ENCODE assay signal across 16 cellular contexts in the genomic region with DNA sequence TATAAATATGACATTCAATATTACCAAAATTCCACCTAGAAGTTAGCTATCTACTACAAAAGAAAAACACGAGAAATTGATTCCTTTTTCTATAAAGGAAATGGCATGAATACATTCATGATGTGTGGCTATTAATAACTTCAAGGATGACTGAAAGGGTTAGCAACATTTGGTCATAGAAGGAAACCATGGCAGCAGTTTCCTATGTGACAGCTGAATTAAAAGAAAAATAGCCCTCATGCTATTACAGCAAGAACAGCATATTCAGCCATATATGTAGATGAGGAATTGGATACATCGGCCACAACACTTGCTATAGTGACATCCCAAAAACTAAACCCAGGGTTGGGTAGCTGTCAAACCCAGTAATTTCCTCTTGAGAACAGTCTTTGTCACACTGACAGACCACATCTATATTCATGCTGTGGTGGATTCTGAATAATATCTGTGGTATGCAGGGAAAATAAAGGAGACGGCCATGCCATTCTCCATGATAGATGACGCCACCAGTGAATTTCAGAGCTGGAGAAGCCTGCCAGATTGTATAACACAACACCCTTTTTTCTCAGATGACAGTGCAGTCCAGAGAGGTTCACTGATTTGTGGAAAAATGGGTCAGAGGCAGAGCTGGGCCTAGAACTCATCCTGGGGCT. TPM values are rescaled to one million over a fixed set of nuclear protein-coding genes. Genes with fewer than 3 reads are reported as not detected.
DNase-seq lines count a peak whose midpoint lies in the region; ATAC-seq and TF ChIP-seq lines count a peak whose summit lies in the region.
"Had no signal": no experiment of that assay in that cellular context is flagged by ENCODE, and none has a peak within 500 bp of the region (broad histone marks: within the 10 kb centered on the region; RNA-seq: fewer than 3 reads in every experiment).

No MANE protein-coding gene starts in this region.

- H3K4me3 ChIP-seq in epithelial cell of esophagus (ENCODE audit: low read length) = no peak overlapping the region
- H3K4me3 ChIP-seq: thoracic aorta had no signal

- H3K36me3 Mint-ChIP-seq in type B pancreatic cell (peaks cover 8% of the 10 kb centered on the region), nephron progenitor cell (ENCODE audit: low read depth) (peaks cover 11% of the 10 kb centered on the region), T-cell (peaks cover 7% of the 10 kb centered on the region)
- H3K36me3 Mint-ChIP-seq: activated CD4-positive, alpha-beta memory T cell treated with anti-CD3 and anti-CD28 coated beads for 36 hours; activated naive CD4-positive, alpha-beta T cell treated with anti-CD3 and anti-CD28 coated beads, Interleukin-2, amount 50 U/mL, for 24 hours had no signal

- H3K4me3 Mint-ChIP-seq in type B pancreatic cell (no peak overlapping the region), nephron progenitor cell (no peak overlapping the region), T-cell (no peak overlapping the region)
- H3K4me3 Mint-ChIP-seq: activated CD4-positive, alpha-beta memory T cell treated with anti-CD3 and anti-CD28 coated beads for 36 hours; activated naive CD4-positive, alpha-beta T cell treated with anti-CD3 and anti-CD28 coated beads, Interleukin-2, amount 50 U/mL, for 24 hours had no signal

- in situ Hi-C loops in Caki2 (cut with HindIII; ENCODE audit: low pct_unique_long_range_greater_than_20kb, low sequenced_read_pairs) = no loop called here

- no peak for TF ChIP-seq CTCF in RWPE1 (conservative IDR thresholded peaks at IDR 0.05; ENCODE audit: low read depth)
- no peak for TF ChIP-seq CTCF in epithelial cell of esophagus (IDR thresholded peaks at IDR 0.05; ENCODE audit: insufficient read depth, low read depth, low read length, missing control alignments)
- no peak for TF ChIP-seq CTCF in type B pancreatic cell (conservative IDR thresholded peaks at IDR 0.05)
- no peak for TF ChIP-seq CTCF in nephron progenitor cell (IDR thresholded peaks at IDR 0.05)

- ATAC-seq in T-cell (replicated peaks in 1 of 4) = no peak
- ATAC-seq: left colon had no signal

- POLR2A ChIA-PET in RWPE1 (lab: Yijun Ruan, JAX; ENCODE audit: low non-redundant PET) = no interaction called here
- POLR2A ChIA-PET in T-cell (lab: Charles Lee) = no interaction called here

- DNase-seq in Caki2 (ENCODE audit: low read depth) (peak; percentile 27), RWPE1 (ENCODE audit: low spot score) (peak; percentile 7), epithelial cell of esophagus (ENCODE audit: low read depth) (peak; percentile 91), nucleus accumbens (lab: John Stamatoyannopoulos, UW) (peak in 29 of 56 donors; percentile 5 to 64 (median 33)), type B pancreatic cell (ENCODE audit: extremely low spot score, unreplicated experiment) (no peak), nephron progenitor cell (no peak), T-cell (no peak), cerebellum (ENCODE audit: low spot score) (no peak)
- DNase-seq: activated CD4-positive, alpha-beta memory T cell treated with anti-CD3 and anti-CD28 coated beads for 36 hours; left colon; NCI-H1092; posterior cingulate gyrus; stimulated activated CD4-positive, alpha-beta T cell treated with anti-CD3 and anti-CD28 coated beads, Interleukin-4, amount 100 ng/mL, for 24 hours had no signal

- H3K9me3 Mint-ChIP-seq in type B pancreatic cell (no peaks in the 10 kb centered on the region), nephron progenitor cell (no peaks in the 10 kb centered on the region), T-cell (no peaks in the 10 kb centered on the region)
- H3K9me3 Mint-ChIP-seq: activated CD4-positive, alpha-beta memory T cell treated with anti-CD3 and anti-CD28 coated beads for 36 hours; activated naive CD4-positive, alpha-beta T cell treated with anti-CD3 and anti-CD28 coated beads, Interleukin-2, amount 50 U/mL, for 24 hours had no signal

- CTCF ChIA-PET in RWPE1 (lab: Yijun Ruan, JAX) = interaction anchor here (0.5 kb wide), 1 partner anchor 68 kb away, joined by 4 read pairs; no protein-coding TSS in a partner anchor
- CTCF ChIA-PET in T-cell (lab: Charles Lee) = interaction anchor here in 1 of 2 donors (1.2 kb wide), 1 partner anchor 894 kb away, joined by 3 read pairs; no protein-coding TSS in a partner anchor

- H3K27ac Mint-ChIP-seq in type B pancreatic cell (no peak overlapping the region), nephron progenitor cell (no peak overlapping the region), T-cell (no peak overlapping the region)
- H3K27ac Mint-ChIP-seq: activated CD4-positive, alpha-beta memory T cell treated with anti-CD3 and anti-CD28 coated beads for 36 hours; activated naive CD4-positive, alpha-beta T cell treated with anti-CD3 and anti-CD28 coated beads, Interleukin-2, amount 50 U/mL, for 24 hours had no signal

- H3K27ac ChIP-seq in RWPE1 = no peak overlapping the region
- H3K27ac ChIP-seq: HL-60 had no signal

- no peaks in the 10 kb centered on the region for H3K27me3 Mint-ChIP-seq in type B pancreatic cell
- no peaks in the 10 kb centered on the region for H3K27me3 Mint-ChIP-seq in nephron progenitor cell (ENCODE audit: low read depth, poor library complexity)
- no peaks in the 10 kb centered on the region for H3K27me3 Mint-ChIP-seq in T-cell
- H3K27me3 Mint-ChIP-seq: activated CD4-positive, alpha-beta memory T cell treated with anti-CD3 and anti-CD28 coated beads for 36 hours; activated naive CD4-positive, alpha-beta T cell treated with anti-CD3 and anti-CD28 coated beads, Interleukin-2, amount 50 U/mL, for 24 hours had no signal

- H3K4me1 Mint-ChIP-seq in type B pancreatic cell (ENCODE audit: unreplicated experiment) (peaks cover 4% of the 10 kb centered on the region), nephron progenitor cell (no peaks in the 10 kb centered on the region), T-cell (no peaks in the 10 kb centered on the region)
- H3K4me1 Mint-ChIP-seq: activated naive CD4-positive, alpha-beta T cell treated with anti-CD3 and anti-CD28 coated beads, Interleukin-2, amount 50 U/mL, for 24 hours had no signal

RNA-seq across cellular contexts. Expression of gene EFCAB11, which starts 32.5 kb away (rescaled TPM):
- 9.7 and 13.9 TPM in 2 replicates for total RNA-seq in Caki2 (2014; rRNA removed; shearing (Covaris generic); ENCODE audit: low replicate concordance)
- 13.7 and 16.0 TPM in 2 replicates for total RNA-seq in type B pancreatic cell (ENCODE audit: low replicate concordance)
- total RNA-seq in T-cell = 1 to 10 TPM; 1.1 to 2.4 (median 1.5) TPM
- total RNA-seq in cerebellum = 10.0 TPM

RNA-seq across cellular contexts. Expression of gene TDP1, which starts 33.7 kb away (rescaled TPM):
- total RNA-seq in Caki2 (2014; rRNA removed; shearing (Covaris generic); ENCODE audit: low replicate concordance) = 22.0 and 33.5 TPM in 2 replicates
- 30.1 and 38.4 TPM in 2 replicates for total RNA-seq in type B pancreatic cell (ENCODE audit: low replicate concordance)
- total RNA-seq in T-cell = 10 to 100 TPM; 42.8 to 72.9 (median 44.4) TPM
- total RNA-seq in cerebellum = 30.3 TPM

Comparison
In these comparisons a context has a peak if more than half of its experiments do, and no peak if none do; other contexts are left out.
1. DNase-seq: peak in Caki2 (single experiment), RWPE1 (single experiment), epithelial cell of esophagus (single experiment) and nucleus accumbens (29 of 56); none in type B pancreatic cell (single experiment), nephron progenitor cell (single experiment), T-cell (0 of 34) and cerebellum (single experiment).